ENCODE assay signal across 8 cellular contexts in the genomic region with DNA sequence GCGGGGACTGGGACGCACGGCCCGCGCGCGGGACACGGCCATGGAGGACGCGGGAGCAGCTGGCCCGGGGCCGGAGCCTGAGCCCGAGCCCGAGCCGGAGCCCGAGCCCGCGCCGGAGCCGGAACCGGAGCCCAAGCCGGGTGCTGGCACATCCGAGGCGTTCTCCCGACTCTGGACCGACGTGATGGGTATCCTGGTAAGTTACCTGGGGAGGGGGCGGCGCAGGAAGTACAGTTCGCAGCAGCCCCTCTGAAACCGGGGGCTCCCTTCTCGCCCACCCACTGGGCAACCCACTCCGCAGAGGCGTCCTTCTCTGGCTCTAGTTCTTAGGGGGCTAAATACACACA. TPM values are rescaled to one million over a fixed set of nuclear protein-coding genes. Genes with fewer than 3 reads are reported as not detected.
A peak's percentile ranks its signal among the peaks of the same experiment; 100 is the strongest.
DNase-seq lines count a peak whose midpoint lies in the region; ATAC-seq and TF ChIP-seq lines count a peak whose summit lies in the region.

No MANE protein-coding gene starts in this region.

- POLR2A ChIA-PET in MCF 10A (lab: Yijun Ruan, JAX), result interaction anchor here (0.5 to 1.9 kb wide), 23 partner anchors 9 to 167 kb away, joined by 3 to 23 read pairs (median 4); no protein-coding TSS in a partner anchor

- no peaks in the 10 kb centered on the region for H3K36me3 ChIP-seq in tibial artery

- H3K9me3 Mint-ChIP-seq in activated T-cell treated with anti-CD3 and anti-CD28 coated beads, Interleukin-2, amount 50 U/mL, for 24 hours, result no peaks in the 10 kb centered on the region
- H3K9me3 Mint-ChIP-seq in MCF 10A (ENCODE audit: unreplicated experiment) (no peaks in the 10 kb centered on the region), memory B cell (no peaks in the 10 kb centered on the region)

- CTCF ChIA-PET in MCF 10A (lab: Yijun Ruan, JAX), result no interaction called here

- peaks cover 0 to 50% (median 26%) of the 10 kb centered on the region in 4 donors for H3K4me1 ChIP-seq in tibial artery

- intact Hi-C loops in MCF 10A (cut with micrococcal nuclease), result loop anchor here (1.0 to 5.0 kb wide), 3 partner anchors 99 to 166 kb away; no protein-coding TSS in a partner anchor
- intact Hi-C loops in tibial artery (cut with DNase I; ENCODE audit: low total_unique reads), result loop anchor here (10.0 kb wide), 2 partner anchors 62 to 122 kb away; no protein-coding TSS in a partner anchor

- H3K27ac ChIP-seq in tibial artery, result peak overlapping the region; percentile 89 to 91

- H3K36me3 Mint-ChIP-seq in activated T-cell treated with anti-CD3 and anti-CD28 coated beads, Interleukin-2, amount 50 U/mL, for 24 hours (ENCODE audit: low read depth), result no peaks in the 10 kb centered on the region
- no peaks in the 10 kb centered on the region for H3K36me3 Mint-ChIP-seq in MCF 10A (ENCODE audit: insufficient read depth, unreplicated experiment)
- H3K36me3 Mint-ChIP-seq in memory B cell, result no peaks in the 10 kb centered on the region

- peak overlapping the region; percentile 84 to 90 for H3K4me3 ChIP-seq in tibial artery

- TF ChIP-seq CTCF in MCF 10A (IDR thresholded peaks at IDR 0.05; ENCODE audit: unreplicated experiment) (no peak), tibial artery (IDR thresholded peaks at IDR 0.05) (no peak), GM20000 (IDR thresholded peaks at IDR 0.05; ENCODE audit: extremely low read depth, missing control alignments) (no peak)

- H3K4me3 Mint-ChIP-seq in activated T-cell treated with anti-CD3 and anti-CD28 coated beads, Interleukin-2, amount 50 U/mL, for 24 hours, result peak overlapping the region; percentile 47
- H3K4me3 Mint-ChIP-seq in MCF 10A (ENCODE audit: unreplicated experiment), result peak overlapping the region; percentile 90
- H3K4me3 Mint-ChIP-seq in memory B cell, result peak overlapping the region; percentile 58

- no peaks in the 10 kb centered on the region for H3K9me3 ChIP-seq in tibial artery

- ATAC-seq in memory B cell (ENCODE audit: low read depth) (no peak), HG03571 (IDR thresholded peaks at IDR 0.05; ENCODE audit: unreplicated experiment) (no peak)

- peaks cover 11% of the 10 kb centered on the region for H3K4me1 Mint-ChIP-seq in activated T-cell treated with anti-CD3 and anti-CD28 coated beads, Interleukin-2, amount 50 U/mL, for 24 hours (ENCODE audit: low read depth)
- H3K4me1 Mint-ChIP-seq in MCF 10A (ENCODE audit: insufficient read depth, unreplicated experiment), result peaks cover 34% of the 10 kb centered on the region
- no peaks in the 10 kb centered on the region for H3K4me1 Mint-ChIP-seq in memory B cell

- H3K27ac Mint-ChIP-seq in activated T-cell treated with anti-CD3 and anti-CD28 coated beads, Interleukin-2, amount 50 U/mL, for 24 hours, result no peak overlapping the region
- peak overlapping the region; percentile 99 for H3K27ac Mint-ChIP-seq in MCF 10A (ENCODE audit: low read depth, unreplicated experiment)
- H3K27ac Mint-ChIP-seq in memory B cell, result no peak overlapping the region

- BruUV-seq in MCF 10A (replicated peaks; lab: Mats Ljungman, UMichigan), result no TSS peak

- no peaks in the 10 kb centered on the region for H3K27me3 ChIP-seq in tibial artery

- peaks cover 69% of the 10 kb centered on the region for H3K27me3 Mint-ChIP-seq in activated T-cell treated with anti-CD3 and anti-CD28 coated beads, Interleukin-2, amount 50 U/mL, for 24 hours
- H3K27me3 Mint-ChIP-seq in MCF 10A (ENCODE audit: insufficient read depth, unreplicated experiment) (no peaks in the 10 kb centered on the region), memory B cell (peaks cover 4% of the 10 kb centered on the region)

- no peak for DNase-seq in activated T-cell treated with anti-CD3 and anti-CD28 coated beads, Interleukin-2, amount 50 U/mL, for 24 hours
- DNase-seq in activated T-cell treated with anti-CD3 and anti-CD28 coated beads, Interleukin-2, amount 50 U/mL, for 48 hours, result no peak
- DNase-seq in MCF 10A (ENCODE audit: unreplicated experiment) (no peak), memory B cell (ENCODE audit: low spot score in 2 of 2) (no peak), tibial artery (peak in 1 of 2 donors; percentile 70), GM20000 (ENCODE audit: low spot score) (no peak), H4 (ENCODE audit: low spot score) (no peak)

RNA-seq across cellular contexts. Expression of a gene that starts 0.4 kb away (rescaled TPM):
- total RNA-seq in MCF 10A (2022), result 16.7 and 18.4 TPM in 2 replicates
- total RNA-seq in H4 (2014; rRNA removed; shearing (Covaris generic)), result 4.5 and 6.7 TPM in 2 replicates
